ENCODE assay signal across 9 cellular contexts in genomic region chr15:83973816-83974215, GRCh38.
DNase-seq lines count a peak whose midpoint lies in the region; ATAC-seq and TF ChIP-seq lines count a peak whose summit lies in the region.
"Had no signal": no experiment of that assay in that cellular context is flagged by ENCODE, and none has a peak within 500 bp of the region (broad histone marks: within the 10 kb centered on the region; RNA-seq: fewer than 3 reads in every experiment).

No MANE protein-coding gene starts in this region.

- TF ChIP-seq CTCF in GM12865 (IDR thresholded peaks at IDR 0.05; ENCODE audit: insufficient read depth, low read depth, low read length, missing control alignments) (peak; percentile 55), HFF-Myc (IDR thresholded peaks at IDR 0.05; ENCODE audit: low read depth, low read length, missing control alignments) (peak; percentile 26), SK-N-SH (IDR thresholded peaks at IDR 0.05) (peak; percentile 43), left lung (IDR thresholded peaks at IDR 0.05) (no peak), omental fat pad (IDR thresholded peaks at IDR 0.05) (no peak)

- no peaks in the 10 kb centered on the region for H3K79me2 ChIP-seq in SK-N-SH (ENCODE audit: insufficient read depth)

- 14% methylated on average over 3 of the region's 3 CpGs for WGBS in SK-N-SH (ENCODE audit: low lambda C conversion rate)

- TF ChIP-seq RAD21 in SK-N-SH (IDR thresholded peaks at IDR 0.05; ENCODE audit: low read length) = 0 out of 2 replicates have a peak, but pooled peaks have one; percentile 26

- H3K9me3 ChIP-seq in SK-N-SH (no peaks in the 10 kb centered on the region), left lung (peaks cover 0 to 10% of the 10 kb centered on the region in 2 donors)

- POLR2A ChIA-PET in SK-N-SH (lab: Yijun Ruan, JAX) = no interaction called here

- H3K4me2 ChIP-seq in SK-N-SH = no peak overlapping the region

- H3K9me2 ChIP-seq in SK-N-SH = no peaks in the 10 kb centered on the region

- no peaks in the 10 kb centered on the region for H3F3A ChIP-seq in SK-N-SH (replicated peaks; ENCODE audit: insufficient read depth)

- intact Hi-C loops in left lung (cut with DNase I) = no loop called here

- ATAC-seq in left lung (peak; percentile 23), omental fat pad (ENCODE audit: low FRiP score) (no peak), HG02973 (IDR thresholded peaks at IDR 0.05; ENCODE audit: unreplicated experiment) (no peak), HG02884 (IDR thresholded peaks at IDR 0.05; ENCODE audit: unreplicated experiment) (no peak)

- no peak overlapping the region for H2AFZ ChIP-seq in SK-N-SH (ENCODE audit: low read depth)

- CTCF ChIA-PET in SK-N-SH (lab: Yijun Ruan, JAX) = interaction anchor here (1.3 to 3.4 kb wide), 3 partner anchors 10 to 171 kb away, joined by 3 to 18 read pairs (median 3); no protein-coding TSS in a partner anchor

- H3K4me1 ChIP-seq in SK-N-SH (ENCODE audit: control insufficient read depth in 1 of 2, insufficient read depth in 2 of 2, low read depth in 1 of 2, low read length in 1 of 2) (no peaks in the 10 kb centered on the region), left lung (no peaks in the 10 kb centered on the region)

- no peak overlapping the region for H3K9ac ChIP-seq in SK-N-SH

- H4K20me1 ChIP-seq in SK-N-SH (ENCODE audit: insufficient read depth) = no peaks in the 10 kb centered on the region

- H3K27me3 ChIP-seq in SK-N-SH (ENCODE audit: insufficient read depth) = no peaks in the 10 kb centered on the region
- H3K27me3 ChIP-seq in left lung = no peaks in the 10 kb centered on the region

- H3K36me3 ChIP-seq in SK-N-SH (replicated peaks in 1 of 2; ENCODE audit: control insufficient read depth in 1 of 2, insufficient read depth in 2 of 2, low read length in 1 of 2) = no peaks in the 10 kb centered on the region
- H3K36me3 ChIP-seq in left lung = no peaks in the 10 kb centered on the region

- H3K27ac ChIP-seq in SK-N-SH (ENCODE audit: low read depth in 2 of 2, low read length in 1 of 2) (no peak overlapping the region), left lung (no peak overlapping the region)

- TF ChIP-seq EP300 in SK-N-SH (IDR thresholded peaks at IDR 0.05; ENCODE audit: borderline replicate concordance in 1 of 2, low read depth in 1 of 2, low read length in 1 of 2) = no peak

- no peak overlapping the region for H3K4me3 ChIP-seq in GM12865 (ENCODE audit: low read depth, low read length)
- no peak overlapping the region for H3K4me3 ChIP-seq in HFF-Myc (replicated peaks; ENCODE audit: low read depth, low read length)
- no peak overlapping the region for H3K4me3 ChIP-seq in SK-N-SH (ENCODE audit: low read depth in 2 of 2, low read length in 1 of 2)
- no peak overlapping the region for H3K4me3 ChIP-seq in left lung

- DNase-seq in GM12865 (ENCODE audit: low read depth) = peak; percentile 67
- no peak for DNase-seq in HFF-Myc (ENCODE audit: extremely low read depth, low read depth)
- DNase-seq in SK-N-SH = peak; percentile 20
- DNase-seq in left lung = no peak
- no peak for DNase-seq in omental fat pad (ENCODE audit: low spot score)
- DNase-seq in activated T-cell treated with anti-CD3 and anti-CD28 coated beads, Interleukin-2, amount 50 U/mL, for 48 hours = no peak
- DNase-seq: NCI-H226 had no signal

TF ChIP-seq in SK-N-SH, 30 proteins besides CTCF, POLR2A, EP300 and RAD21:
- TF ChIP-seq GABPA (IDR thresholded peaks at IDR 0.05; ENCODE audit: low read depth) = no peak
- no peak for TF ChIP-seq YY1 (IDR thresholded peaks at IDR 0.05; ENCODE audit: low read depth)
- TF ChIP-seq FOXM1 (IDR thresholded peaks at IDR 0.05; ENCODE audit: low read depth) = no peak
- TF ChIP-seq FOSL2 (IDR thresholded peaks at IDR 0.05; ENCODE audit: borderline replicate concordance, low read depth) = no peak
- TF ChIP-seq MAX (IDR thresholded peaks at IDR 0.05; ENCODE audit: low read depth) = no peak
- no peak for TF ChIP-seq SIN3A (IDR thresholded peaks at IDR 0.05; ENCODE audit: borderline replicate concordance, low read depth, low read length)
- TF ChIP-seq EZH2phosphoT487 (IDR thresholded peaks at IDR 0.05; ENCODE audit: borderline replicate concordance, low read depth) = no peak
- TF ChIP-seq USF1 (IDR thresholded peaks at IDR 0.05; ENCODE audit: borderline replicate concordance, low read depth) = no peak
- TF ChIP-seq REST (IDR thresholded peaks at IDR 0.05; ENCODE audit: low read depth, low read length) = no peak
- no peak for TF ChIP-seq TCF12 (IDR thresholded peaks at IDR 0.05)
- no peak for TF ChIP-seq ZBTB33 (IDR thresholded peaks at IDR 0.05; ENCODE audit: borderline replicate concordance, low read depth)
- TF ChIP-seq PBX3 (IDR thresholded peaks at IDR 0.05) = no peak
- no peak for TF ChIP-seq RXRA (IDR thresholded peaks at IDR 0.05; ENCODE audit: borderline replicate concordance, low read depth)
- TF ChIP-seq RCOR1 (IDR thresholded peaks at IDR 0.05; ENCODE audit: low read length) = no peak
- no peak for TF ChIP-seq TEAD4 (IDR thresholded peaks at IDR 0.05; ENCODE audit: borderline replicate concordance, insufficient read depth)
- TF ChIP-seq ELF1 (IDR thresholded peaks at IDR 0.05) = no peak

Comparison
In these comparisons a context has a peak if more than half of its experiments do, and no peak if none do; other contexts are left out.
1. DNase-seq: peak in GM12865 (single experiment) and SK-N-SH (single experiment); none in HFF-Myc (single experiment), left lung (0 of 2), omental fat pad (single experiment) and activated T-cell treated with anti-CD3 and anti-CD28 coated beads, Interleukin-2, amount 50 U/mL, for 48 hours (0 of 2).
2. CTCF ChIP-seq: peak in GM12865 (single experiment), HFF-Myc (single experiment) and SK-N-SH (single experiment); none in left lung (0 of 2) and omental fat pad (0 of 3).